ENCODE assay signal across 1 cellular context in the genomic region with DNA sequence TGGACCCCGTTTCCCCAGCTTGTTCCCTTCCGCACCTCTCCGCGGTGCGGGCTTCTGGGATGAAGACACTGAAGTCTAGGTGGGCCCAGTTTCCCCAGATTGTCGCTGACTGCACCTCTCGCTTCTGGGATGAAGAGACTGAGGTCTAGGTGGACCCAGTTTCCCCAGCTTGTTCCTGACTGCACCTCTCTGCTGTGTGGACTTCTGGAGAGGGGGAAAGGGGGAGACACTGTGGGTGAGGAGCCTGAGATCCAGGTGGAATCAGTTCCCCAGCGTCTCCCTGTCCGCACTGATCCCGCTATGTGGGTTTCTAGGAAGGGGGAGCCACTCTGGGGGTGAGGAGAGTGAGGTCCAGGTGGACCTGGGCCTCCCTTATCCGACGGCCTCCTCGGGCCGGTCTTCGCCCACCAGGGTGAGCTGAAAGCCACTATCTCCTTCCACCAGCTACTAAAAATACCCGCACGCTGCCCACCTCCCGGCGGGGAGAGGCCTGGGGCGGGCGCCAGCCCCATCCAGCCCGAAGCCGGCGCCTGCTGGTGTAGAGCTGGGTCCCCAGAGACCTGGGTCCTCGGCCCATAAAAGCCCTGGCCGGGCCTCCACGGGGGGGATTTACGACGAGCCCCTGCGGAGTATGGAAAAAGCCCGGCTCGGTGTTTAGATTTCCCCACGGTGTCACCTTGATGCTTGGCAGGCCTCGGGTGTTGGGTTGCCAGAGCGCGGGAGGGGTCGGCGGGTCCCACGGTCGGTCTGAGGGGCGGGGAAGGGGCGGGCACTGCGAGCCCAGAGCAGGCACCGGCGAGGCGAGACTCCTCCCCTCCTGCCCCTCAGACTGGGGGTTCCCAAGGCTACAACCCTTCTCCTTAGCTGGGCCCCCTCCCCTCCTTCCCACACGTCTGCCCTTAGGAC.
TF ChIP-seq lines count a peak whose summit lies in the region.

No MANE protein-coding gene starts in this region.

TF ChIP-seq in IMR-90, 13 proteins besides CTCF, POLR2A, EP300 and RAD21:
- TF ChIP-seq MAZ (IDR thresholded peaks at IDR 0.05; ENCODE audit: borderline replicate concordance, low read depth, low read length): no peak
- TF ChIP-seq, protein P1, sequence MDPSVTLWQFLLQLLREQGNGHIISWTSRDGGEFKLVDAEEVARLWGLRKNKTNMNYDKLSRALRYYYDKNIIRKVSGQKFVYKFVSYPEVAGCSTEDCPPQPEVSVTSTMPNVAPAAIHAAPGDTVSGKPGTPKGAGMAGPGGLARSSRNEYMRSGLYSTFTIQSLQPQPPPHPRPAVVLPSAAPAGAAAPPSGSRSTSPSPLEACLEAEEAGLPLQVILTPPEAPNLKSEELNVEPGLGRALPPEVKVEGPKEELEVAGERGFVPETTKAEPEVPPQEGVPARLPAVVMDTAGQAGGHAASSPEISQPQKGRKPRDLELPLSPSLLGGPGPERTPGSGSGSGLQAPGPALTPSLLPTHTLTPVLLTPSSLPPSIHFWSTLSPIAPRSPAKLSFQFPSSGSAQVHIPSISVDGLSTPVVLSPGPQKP (IDR thresholded peaks at IDR 0.05; ENCODE audit: borderline replicate concordance, low read depth, low read length): no peak
- TF ChIP-seq, protein P2, sequence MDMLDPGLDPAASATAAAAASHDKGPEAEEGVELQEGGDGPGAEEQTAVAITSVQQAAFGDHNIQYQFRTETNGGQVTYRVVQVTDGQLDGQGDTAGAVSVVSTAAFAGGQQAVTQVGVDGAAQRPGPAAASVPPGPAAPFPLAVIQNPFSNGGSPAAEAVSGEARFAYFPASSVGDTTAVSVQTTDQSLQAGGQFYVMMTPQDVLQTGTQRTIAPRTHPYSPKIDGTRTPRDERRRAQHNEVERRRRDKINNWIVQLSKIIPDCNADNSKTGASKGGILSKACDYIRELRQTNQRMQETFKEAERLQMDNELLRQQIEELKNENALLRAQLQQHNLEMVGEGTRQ (IDR thresholded peaks at IDR 0.05; ENCODE audit: low read depth, low read length): no peak
- no peak for TF ChIP-seq MXI1 (IDR thresholded peaks at IDR 0.05; ENCODE audit: borderline replicate concordance, low read depth, low read length)
- TF ChIP-seq CEBPB (IDR thresholded peaks at IDR 0.05; ENCODE audit: low read depth, low read length): no peak
- TF ChIP-seq CHD1 (IDR thresholded peaks at IDR 0.05; ENCODE audit: low read depth, low read length): no peak
- TF ChIP-seq FOS (IDR thresholded peaks at IDR 0.05; ENCODE audit: low read depth, low read length): no peak
- TF ChIP-seq RCOR1 (IDR thresholded peaks at IDR 0.05; ENCODE audit: insufficient replicate concordance, low read length): no peak
- TF ChIP-seq NFE2L2 (IDR thresholded peaks at IDR 0.05; ENCODE audit: low read depth, low read length): no peak
- no peak for TF ChIP-seq SMC3 (IDR thresholded peaks at IDR 0.05; ENCODE audit: low read depth, low read length)
- no peak for TF ChIP-seq MAFK (IDR thresholded peaks at IDR 0.05; ENCODE audit: low read depth, low read length)
- TF ChIP-seq BHLHE40 (IDR thresholded peaks at IDR 0.05; ENCODE audit: low read depth, low read length): no peak
- TF ChIP-seq RFX5 (IDR thresholded peaks at IDR 0.05; ENCODE audit: low read depth, low read length): no peak
TF ChIP-seq in IMR-90: peak in this region for 0.
